Comparison of ENCODE assay signal across 7 cellular contexts in genomic region chr18:58669731-58670379, GRCh38. TPM values are rescaled to one million over a fixed set of nuclear protein-coding genes. Genes with fewer than 3 reads are reported as not detected.
A peak's percentile ranks its signal among the peaks of the same experiment; 100 is the strongest.
DNase-seq lines count a peak whose midpoint lies in the region; ATAC-seq and TF ChIP-seq lines count a peak whose summit lies in the region.

No MANE protein-coding gene starts in this region.

- H3K4me3 ChIP-seq in breast epithelium (no peak overlapping the region), retinal pigment epithelial cell (ENCODE audit: low read length) (no peak overlapping the region), thyroid gland (replicated peaks in 1 of 3) (no peak overlapping the region)

- intact Hi-C loops in breast epithelium (cut with DNase I; ENCODE audit: low total_unique reads) = no loop called here
- intact Hi-C loops in head of caudate nucleus (cut with DNase I) = no loop called here
- intact Hi-C loops in thyroid gland (cut with DNase I) = no loop called here

- H3K27me3 ChIP-seq in breast epithelium (no peaks in the 10 kb centered on the region), thyroid gland (no peaks in the 10 kb centered on the region)

- H3K9me3 ChIP-seq in breast epithelium = no peaks in the 10 kb centered on the region
- no peaks in the 10 kb centered on the region for H3K9me3 ChIP-seq in thyroid gland

- TF ChIP-seq CTCF in breast epithelium (IDR thresholded peaks at IDR 0.05) (no peak), retinal pigment epithelial cell (conservative IDR thresholded peaks at IDR 0.05; ENCODE audit: low read depth, low read length) (no peak), thyroid gland (IDR thresholded peaks at IDR 0.05) (no peak)

- H3K27ac ChIP-seq in breast epithelium = peak overlapping the region; percentile 97
- H3K27ac ChIP-seq in thyroid gland = no peak overlapping the region

- H3K4me1 ChIP-seq in breast epithelium (peaks cover 0 to 5% of the 10 kb centered on the region in 2 donors), thyroid gland (peaks cover 7 to 15% of the 10 kb centered on the region in 2 donors)

- 82 to 86% methylated on average over 11 of the region's 11 CpGs for WGBS in thyroid gland, 2 donors

- TF ChIP-seq POLR2A in breast epithelium (IDR thresholded peaks at IDR 0.05) = no peak
- no peak for TF ChIP-seq POLR2A in thyroid gland (IDR thresholded peaks at IDR 0.05)

- peak; percentile 60 for DNase-seq in H4 (ENCODE audit: low spot score)
- peak; percentile 26 for DNase-seq in NCI-H2227 (lab: John Stamatoyannopoulos, UW; ENCODE audit: unreplicated experiment)
- DNase-seq in breast epithelium (ENCODE audit: low spot score in 2 of 2) = no peak
- peak; percentile 63 for DNase-seq in retinal pigment epithelial cell (ENCODE audit: low read depth)
- no peak for DNase-seq in head of caudate nucleus
- no peak for DNase-seq in thyroid gland

- H3K36me3 ChIP-seq in breast epithelium (no peaks in the 10 kb centered on the region), thyroid gland (no peaks in the 10 kb centered on the region)

- ATAC-seq in GM21786 (IDR thresholded peaks at IDR 0.05; ENCODE audit: unreplicated experiment) = no peak

RNA-seq across cellular contexts. Expression of gene MALT1, which starts 1.4 kb away (rescaled TPM):
- total RNA-seq in H4 (2014; rRNA removed; shearing (Covaris generic)) = 20.0 and 21.5 TPM in 2 replicates
- total RNA-seq in breast epithelium (10 to 100 TPM; 26.7 to 33.5 (median 26.9) TPM), thyroid gland (10 to 100 TPM; 26.3 to 42.1 (median 30.2) TPM)

RNA-seq across cellular contexts. Expression of gene ALPK2, which starts 41.0 kb away (rescaled TPM):
- 19.0 and 25.3 TPM in 2 replicates for total RNA-seq in H4 (2014; rRNA removed; shearing (Covaris generic))
- total RNA-seq in breast epithelium (1 to 10 TPM in 1 of 3 donors, under 1 TPM in 2; under 0.01 to 1.8 (median 0.29) TPM), thyroid gland (under 1 TPM in 1 of 4 donors, not detected in 3; 0.11 TPM)

Comparison
In these comparisons a context has a peak if more than half of its experiments do, and no peak if none do; other contexts are left out.
1. DNase-seq: peak in H4 (single experiment), NCI-H2227 (single experiment) and retinal pigment epithelial cell (single experiment); none in breast epithelium (0 of 2), head of caudate nucleus (0 of 42) and thyroid gland (0 of 2).
2. H3K27ac ChIP-seq: peak in breast epithelium (2 of 2); none in thyroid gland (0 of 3).